Comparison of ENCODE assay signal across 1 cellular context in the genomic region with DNA sequence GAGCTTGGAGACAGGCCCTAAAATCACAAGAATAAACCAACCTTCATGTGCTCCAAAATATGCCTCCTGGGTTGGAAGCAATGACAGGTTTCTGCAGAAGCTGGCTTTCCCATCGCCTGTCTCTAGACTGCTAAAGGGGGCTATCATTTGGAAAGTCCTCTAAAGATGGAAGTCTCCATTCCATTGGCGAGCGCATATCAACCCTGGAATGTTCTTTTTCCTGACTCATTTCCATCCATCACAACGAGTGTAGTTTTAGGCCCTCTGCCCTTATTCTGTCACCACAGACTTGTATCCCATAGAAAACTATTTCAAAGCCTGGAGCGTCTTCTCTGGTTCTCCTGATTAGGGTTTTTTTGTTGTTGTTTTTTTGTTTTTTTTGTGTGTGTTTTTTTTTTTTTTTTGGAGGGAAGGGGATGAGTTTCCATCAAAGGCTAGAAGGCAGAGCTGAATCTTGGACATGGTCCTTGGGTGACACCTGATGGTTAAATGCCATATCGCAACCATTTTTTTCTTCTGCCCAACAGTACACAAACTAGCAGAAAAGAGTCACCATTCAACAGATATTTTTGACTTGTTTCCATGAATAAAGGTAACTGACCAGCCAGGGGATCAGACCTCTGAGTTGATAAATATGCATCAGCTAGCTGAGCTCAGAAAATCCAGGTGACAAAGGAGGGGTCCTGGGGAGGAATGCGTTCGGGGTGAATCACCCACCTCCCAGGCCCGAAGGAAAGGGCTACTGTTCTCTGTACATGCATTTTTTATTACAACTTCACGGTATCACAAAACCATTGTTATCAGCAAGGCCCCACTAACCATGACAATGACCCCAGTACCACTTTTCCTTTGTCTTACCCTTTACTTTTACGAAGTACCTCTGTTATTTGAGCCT.
TF ChIP-seq lines count a peak whose summit lies in the region.

No MANE protein-coding gene starts in this region.

TF ChIP-seq in H1, 55 proteins besides CTCF, POLR2A, EP300 and RAD21 (continued from another document):
- TF ChIP-seq, protein P1, sequence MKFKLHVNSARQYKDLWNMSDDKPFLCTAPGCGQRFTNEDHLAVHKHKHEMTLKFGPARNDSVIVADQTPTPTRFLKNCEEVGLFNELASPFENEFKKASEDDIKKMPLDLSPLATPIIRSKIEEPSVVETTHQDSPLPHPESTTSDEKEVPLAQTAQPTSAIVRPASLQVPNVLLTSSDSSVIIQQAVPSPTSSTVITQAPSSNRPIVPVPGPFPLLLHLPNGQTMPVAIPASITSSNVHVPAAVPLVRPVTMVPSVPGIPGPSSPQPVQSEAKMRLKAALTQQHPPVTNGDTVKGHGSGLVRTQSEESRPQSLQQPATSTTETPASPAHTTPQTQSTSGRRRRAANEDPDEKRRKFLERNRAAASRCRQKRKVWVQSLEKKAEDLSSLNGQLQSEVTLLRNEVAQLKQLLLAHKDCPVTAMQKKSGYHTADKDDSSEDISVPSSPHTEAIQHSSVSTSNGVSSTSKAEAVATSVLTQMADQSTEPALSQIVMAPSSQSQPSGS (IDR thresholded peaks at IDR 0.05; ENCODE audit: low read length): no peak
- TF ChIP-seq, protein P2, sequence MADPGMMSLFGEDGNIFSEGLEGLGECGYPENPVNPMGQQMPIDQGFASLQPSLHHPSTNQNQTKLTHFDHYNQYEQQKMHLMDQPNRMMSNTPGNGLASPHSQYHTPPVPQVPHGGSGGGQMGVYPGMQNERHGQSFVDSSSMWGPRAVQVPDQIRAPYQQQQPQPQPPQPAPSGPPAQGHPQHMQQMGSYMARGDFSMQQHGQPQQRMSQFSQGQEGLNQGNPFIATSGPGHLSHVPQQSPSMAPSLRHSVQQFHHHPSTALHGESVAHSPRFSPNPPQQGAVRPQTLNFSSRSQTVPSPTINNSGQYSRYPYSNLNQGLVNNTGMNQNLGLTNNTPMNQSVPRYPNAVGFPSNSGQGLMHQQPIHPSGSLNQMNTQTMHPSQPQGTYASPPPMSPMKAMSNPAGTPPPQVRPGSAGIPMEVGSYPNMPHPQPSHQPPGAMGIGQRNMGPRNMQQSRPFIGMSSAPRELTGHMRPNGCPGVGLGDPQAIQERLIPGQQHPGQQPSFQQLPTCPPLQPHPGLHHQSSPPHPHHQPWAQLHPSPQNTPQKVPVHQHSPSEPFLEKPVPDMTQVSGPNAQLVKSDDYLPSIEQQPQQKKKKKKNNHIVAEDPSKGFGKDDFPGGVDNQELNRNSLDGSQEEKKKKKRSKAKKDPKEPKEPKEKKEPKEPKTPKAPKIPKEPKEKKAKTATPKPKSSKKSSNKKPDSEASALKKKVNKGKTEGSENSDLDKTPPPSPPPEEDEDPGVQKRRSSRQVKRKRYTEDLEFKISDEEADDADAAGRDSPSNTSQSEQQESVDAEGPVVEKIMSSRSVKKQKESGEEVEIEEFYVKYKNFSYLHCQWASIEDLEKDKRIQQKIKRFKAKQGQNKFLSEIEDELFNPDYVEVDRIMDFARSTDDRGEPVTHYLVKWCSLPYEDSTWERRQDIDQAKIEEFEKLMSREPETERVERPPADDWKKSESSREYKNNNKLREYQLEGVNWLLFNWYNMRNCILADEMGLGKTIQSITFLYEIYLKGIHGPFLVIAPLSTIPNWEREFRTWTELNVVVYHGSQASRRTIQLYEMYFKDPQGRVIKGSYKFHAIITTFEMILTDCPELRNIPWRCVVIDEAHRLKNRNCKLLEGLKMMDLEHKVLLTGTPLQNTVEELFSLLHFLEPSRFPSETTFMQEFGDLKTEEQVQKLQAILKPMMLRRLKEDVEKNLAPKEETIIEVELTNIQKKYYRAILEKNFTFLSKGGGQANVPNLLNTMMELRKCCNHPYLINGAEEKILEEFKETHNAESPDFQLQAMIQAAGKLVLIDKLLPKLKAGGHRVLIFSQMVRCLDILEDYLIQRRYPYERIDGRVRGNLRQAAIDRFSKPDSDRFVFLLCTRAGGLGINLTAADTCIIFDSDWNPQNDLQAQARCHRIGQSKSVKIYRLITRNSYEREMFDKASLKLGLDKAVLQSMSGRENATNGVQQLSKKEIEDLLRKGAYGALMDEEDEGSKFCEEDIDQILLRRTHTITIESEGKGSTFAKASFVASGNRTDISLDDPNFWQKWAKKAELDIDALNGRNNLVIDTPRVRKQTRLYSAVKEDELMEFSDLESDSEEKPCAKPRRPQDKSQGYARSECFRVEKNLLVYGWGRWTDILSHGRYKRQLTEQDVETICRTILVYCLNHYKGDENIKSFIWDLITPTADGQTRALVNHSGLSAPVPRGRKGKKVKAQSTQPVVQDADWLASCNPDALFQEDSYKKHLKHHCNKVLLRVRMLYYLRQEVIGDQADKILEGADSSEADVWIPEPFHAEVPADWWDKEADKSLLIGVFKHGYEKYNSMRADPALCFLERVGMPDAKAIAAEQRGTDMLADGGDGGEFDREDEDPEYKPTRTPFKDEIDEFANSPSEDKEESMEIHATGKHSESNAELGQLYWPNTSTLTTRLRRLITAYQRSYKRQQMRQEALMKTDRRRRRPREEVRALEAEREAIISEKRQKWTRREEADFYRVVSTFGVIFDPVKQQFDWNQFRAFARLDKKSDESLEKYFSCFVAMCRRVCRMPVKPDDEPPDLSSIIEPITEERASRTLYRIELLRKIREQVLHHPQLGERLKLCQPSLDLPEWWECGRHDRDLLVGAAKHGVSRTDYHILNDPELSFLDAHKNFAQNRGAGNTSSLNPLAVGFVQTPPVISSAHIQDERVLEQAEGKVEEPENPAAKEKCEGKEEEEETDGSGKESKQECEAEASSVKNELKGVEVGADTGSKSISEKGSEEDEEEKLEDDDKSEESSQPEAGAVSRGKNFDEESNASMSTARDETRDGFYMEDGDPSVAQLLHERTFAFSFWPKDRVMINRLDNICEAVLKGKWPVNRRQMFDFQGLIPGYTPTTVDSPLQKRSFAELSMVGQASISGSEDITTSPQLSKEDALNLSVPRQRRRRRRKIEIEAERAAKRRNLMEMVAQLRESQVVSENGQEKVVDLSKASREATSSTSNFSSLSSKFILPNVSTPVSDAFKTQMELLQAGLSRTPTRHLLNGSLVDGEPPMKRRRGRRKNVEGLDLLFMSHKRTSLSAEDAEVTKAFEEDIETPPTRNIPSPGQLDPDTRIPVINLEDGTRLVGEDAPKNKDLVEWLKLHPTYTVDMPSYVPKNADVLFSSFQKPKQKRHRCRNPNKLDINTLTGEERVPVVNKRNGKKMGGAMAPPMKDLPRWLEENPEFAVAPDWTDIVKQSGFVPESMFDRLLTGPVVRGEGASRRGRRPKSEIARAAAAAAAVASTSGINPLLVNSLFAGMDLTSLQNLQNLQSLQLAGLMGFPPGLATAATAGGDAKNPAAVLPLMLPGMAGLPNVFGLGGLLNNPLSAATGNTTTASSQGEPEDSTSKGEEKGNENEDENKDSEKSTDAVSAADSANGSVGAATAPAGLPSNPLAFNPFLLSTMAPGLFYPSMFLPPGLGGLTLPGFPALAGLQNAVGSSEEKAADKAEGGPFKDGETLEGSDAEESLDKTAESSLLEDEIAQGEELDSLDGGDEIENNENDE (IDR thresholded peaks at IDR 0.05; ENCODE audit: insufficient replicate concordance, low read length): no peak
- TF ChIP-seq USF2 (IDR thresholded peaks at IDR 0.05; ENCODE audit: low read length): no peak
- no peak for TF ChIP-seq HDAC2 (IDR thresholded peaks at IDR 0.05; ENCODE audit: borderline replicate concordance in 1 of 2, low read depth in 2 of 2, low read length in 2 of 2)
- TF ChIP-seq GTF2F1 (IDR thresholded peaks at IDR 0.05; ENCODE audit: borderline replicate concordance, low read depth, low read length): no peak
- no peak for TF ChIP-seq KDM5A (IDR thresholded peaks at IDR 0.05; ENCODE audit: low read length)
- TF ChIP-seq, protein P3, sequence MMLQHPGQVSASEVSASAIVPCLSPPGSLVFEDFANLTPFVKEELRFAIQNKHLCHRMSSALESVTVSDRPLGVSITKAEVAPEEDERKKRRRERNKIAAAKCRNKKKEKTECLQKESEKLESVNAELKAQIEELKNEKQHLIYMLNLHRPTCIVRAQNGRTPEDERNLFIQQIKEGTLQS (IDR thresholded peaks at IDR 0.05; ENCODE audit: insufficient read depth, low read depth, low read length): no peak
- no peak for TF ChIP-seq TEAD4 (IDR thresholded peaks at IDR 0.05; ENCODE audit: low read depth, low read length)
